ENCODE assay signal across 1 cellular context in genomic region chr2:208254118-208254870, GRCh38.
A peak's percentile ranks its signal among the peaks of the same experiment; 100 is the strongest.
TF ChIP-seq lines count a peak whose summit lies in the region.

No MANE protein-coding gene starts in this region.

TF ChIP-seq in IMR-90, 13 proteins besides CTCF, POLR2A, EP300 and RAD21 (continued from another document):
- peak; percentile 38 for TF ChIP-seq SMC3 (IDR thresholded peaks at IDR 0.05; ENCODE audit: low read depth, low read length)
- no peak for TF ChIP-seq NFE2L2 (IDR thresholded peaks at IDR 0.05; ENCODE audit: low read depth, low read length)
